In genomic region chr7:123768493-123768892, GRCh38 we compare ENCODE assay signal across 15 cellular contexts. TPM values are rescaled to one million over a fixed set of nuclear protein-coding genes. Genes with fewer than 3 reads are reported as not detected.
DNase-seq lines count a peak whose midpoint lies in the region; ATAC-seq, FAIRE-seq and TF ChIP-seq lines count a peak whose summit lies in the region.
"Had no signal": no experiment of that assay in that cellular context is flagged by ENCODE, and none has a peak within 500 bp of the region (broad histone marks: within the 10 kb centered on the region; RNA-seq: fewer than 3 reads in every experiment).

No MANE protein-coding gene starts in this region.

- H2AFZ ChIP-seq in GM23338, result peak overlapping the region; percentile 63; the same call in 1 of the 2 replicates
- H2AFZ ChIP-seq in K562 (ENCODE audit: low read depth, low read length), result peak overlapping the region; percentile 42; the same call in 1 of the 2 replicates
- no peak overlapping the region for H2AFZ ChIP-seq in HepG2 (ENCODE audit: low read length)

- TF ChIP-seq EP300 in K562 (IDR thresholded peaks at IDR 0.05; ENCODE audit: low read length), result no peak
- no peak for TF ChIP-seq EP300 in HepG2 (IDR thresholded peaks at IDR 0.05; ENCODE audit: low read depth in 2 of 2, low read length in 2 of 2)
- no peak for TF ChIP-seq EP300 in HepG2 (CRISPR knock-in tag; IDR thresholded peaks at IDR 0.05; ENCODE audit: borderline replicate concordance)

- no peak for FAIRE-seq in K562 (lab: Jason Lieb, UNC)
- FAIRE-seq in HepG2 (lab: Jason Lieb, UNC), result peak; percentile 8

- DNase-seq in GM23338 (ENCODE audit: low spot score) (no peak), K562 (ENCODE audit: extremely low read depth in 1 of 4, low spot score in 3 of 4) (no peak), HepG2 (ENCODE audit: low spot score) (no peak), spleen (no peak), DMS 273 treated with DMSO at 0.1 percent for 48 hours (lab: John Stamatoyannopoulos, UW) (no peak), head of caudate nucleus (no peak)
- DNase-seq: AML-193; CD4-positive, alpha-beta T cell; DND-41; GDM1; H7 had no signal

- no peak overlapping the region for H3K27ac Mint-ChIP-seq in GM23338
- H3K27ac Mint-ChIP-seq: CD4-positive, alpha-beta T cell; IgD-negative memory B cell had no signal

- H3K27me3 ChIP-seq in GM23338 (ENCODE audit: insufficient read depth) (no peaks in the 10 kb centered on the region), K562 (ENCODE audit: control insufficient read depth in 2 of 2, insufficient read depth in 2 of 2, low read length in 2 of 2) (no peaks in the 10 kb centered on the region), HepG2 (ENCODE audit: control insufficient read depth in 1 of 2, insufficient read depth in 2 of 2, low read length in 2 of 2) (no peaks in the 10 kb centered on the region; a peak in 1 of 5 replicates), spleen (replicated peaks in 1 of 7) (no peaks in the 10 kb centered on the region)
- H3K27me3 ChIP-seq: BLaER1 had no signal

- H3K9me2 ChIP-seq in GM23338 (ENCODE audit: insufficient read depth), result no peaks in the 10 kb centered on the region; the same call in 1 of the 2 replicates

- H3K36me3 ChIP-seq in GM23338 (ENCODE audit: insufficient read depth) (no peaks in the 10 kb centered on the region), K562 (ENCODE audit: control insufficient read depth, insufficient read depth, low read length) (no peaks in the 10 kb centered on the region), HepG2 (replicated peaks in 1 of 2; ENCODE audit: control insufficient read depth in 1 of 2, insufficient read depth in 2 of 2, low read length in 2 of 2) (no peaks in the 10 kb centered on the region), spleen (no peaks in the 10 kb centered on the region)
- H3K36me3 ChIP-seq: BLaER1 had no signal

- no peaks in the 10 kb centered on the region for H3K79me2 ChIP-seq in GM23338 (replicated peaks; ENCODE audit: insufficient read depth)
- no peaks in the 10 kb centered on the region for H3K79me2 ChIP-seq in K562 (ENCODE audit: control insufficient read depth, insufficient read depth, low read length)
- H3K79me2 ChIP-seq in HepG2 (ENCODE audit: insufficient read depth, low read length), result no peaks in the 10 kb centered on the region

- H3K4me3 Mint-ChIP-seq in GM23338, result no peak overlapping the region
- H3K4me3 Mint-ChIP-seq: CD4-positive, alpha-beta T cell; IgD-negative memory B cell had no signal

- ATAC-seq in GM23338, result no peak
- ATAC-seq in K562, result peak; percentile 60
- ATAC-seq in HepG2, result peak; percentile 37; the same call in 2 of the 3 replicates
- ATAC-seq in GM18520 (IDR thresholded peaks at IDR 0.05; ENCODE audit: unreplicated experiment), result no peak

- H3K27me3 Mint-ChIP-seq in GM23338 (ENCODE audit: insufficient read depth, low read depth, poor library complexity), result no peaks in the 10 kb centered on the region
- H3K27me3 Mint-ChIP-seq: IgD-negative memory B cell had no signal

- no peak for TF ChIP-seq RAD21 in K562 (CRISPR knock-in tag; conservative IDR thresholded peaks at IDR 0.05 in 1 of 2, IDR thresholded peaks at IDR 0.05 in 1 of 2)
- TF ChIP-seq RAD21 in HepG2 (CRISPR knock-in tag; IDR thresholded peaks at IDR 0.05), result no peak

- no peak overlapping the region for H3K9ac ChIP-seq in K562 (ENCODE audit: insufficient read depth in 1 of 2, low read depth in 2 of 2, low read length in 2 of 2)
- no peak overlapping the region for H3K9ac ChIP-seq in HepG2 (ENCODE audit: insufficient read depth, low read depth, low read length)
- H3K9ac ChIP-seq: BLaER1, KMS-11 had no signal

- POLR2A ChIA-PET in K562 (lab: Yijun Ruan, JAX), result no interaction called here
- POLR2A ChIA-PET in HepG2 (lab: Yijun Ruan, JAX), result interaction anchor here (4.0 kb wide), 1 partner anchor 20 kb away, joined by 25 read pairs; the partner anchor contains the start of gene WASL

- no peaks in the 10 kb centered on the region for H3K9me1 ChIP-seq in K562 (ENCODE audit: control insufficient read depth, insufficient read depth, low read length)

- H3K27ac ChIP-seq in GM23338 (ENCODE audit: low read depth), result no peak overlapping the region
- no peak overlapping the region for H3K27ac ChIP-seq in K562 (ENCODE audit: extremely low read depth, low read depth, low read length)
- no peak overlapping the region for H3K27ac ChIP-seq in HepG2 (ENCODE audit: extremely low read length, insufficient read depth, low read length)
- H3K27ac ChIP-seq in spleen, result peak overlapping the region in 5 of 8 donors; percentile 55 to 65 (median 58)
- H3K27ac ChIP-seq: BLaER1, KMS-11 had no signal

- TF ChIP-seq CTCF in GM23338 (conservative IDR thresholded peaks at IDR 0.05; ENCODE audit: low read depth in 2 of 2) (no peak), K562 (IDR thresholded peaks at IDR 0.05 in 2 of 3, conservative IDR thresholded peaks at IDR 0.05 in 1 of 3; ENCODE audit: insufficient read depth in 2 of 3, low read depth in 1 of 3, low read length in 3 of 3) (no peak), HepG2 (CRISPR knock-in tag; IDR thresholded peaks at IDR 0.05) (no peak), spleen (IDR thresholded peaks at IDR 0.05 in 8 of 11, conservative IDR thresholded peaks at IDR 0.05 in 3 of 11) (no peak)

- no peak overlapping the region for H3K4me2 ChIP-seq in GM23338
- H3K4me2 ChIP-seq in K562 (ENCODE audit: insufficient read depth, low read length), result 0 out of 2 replicates have a peak overlapping the region, but pooled peaks have one; percentile 2
- no peak overlapping the region for H3K4me2 ChIP-seq in HepG2 (ENCODE audit: low read depth, low read length)
- H3K4me2 ChIP-seq: BLaER1, KMS-11 had no signal

- WGBS in K562 (ENCODE audit: insufficient coverage, low coverage, missing lambda C conversion rate), result 9% methylated on average over 3 of the region's 3 CpGs
- WGBS in HepG2 (ENCODE audit: low lambda C conversion rate), result 29% methylated on average over 3 of the region's 3 CpGs
- 89 to 97% (median 95%) methylated on average over 3 of the region's 3 CpGs for WGBS in spleen, 5 donors

- peaks cover 4% of the 10 kb centered on the region; the same call in 1 of the 3 replicates for H3K9me3 Mint-ChIP-seq in GM23338
- H3K9me3 Mint-ChIP-seq: CD4-positive, alpha-beta T cell; IgD-negative memory B cell had no signal

- no peaks in the 10 kb centered on the region for H3K9me3 ChIP-seq in K562 (replicated peaks; ENCODE audit: control insufficient read depth, insufficient read depth, low read depth, low read length)
- no peaks in the 10 kb centered on the region for H3K9me3 ChIP-seq in HepG2 (ENCODE audit: low read length)
- H3K9me3 ChIP-seq in spleen, result peaks cover 0 to under 1% (median 0%) of the 10 kb centered on the region in 8 donors

- in situ Hi-C loops in K562 (cut with MboI), result no loop called here
- in situ Hi-C loops in HepG2 (cut with HindIII; ENCODE audit: extremely low pct_ligation_motif_present, low pct_unique_long_range_greater_than_20kb), result no loop called here

- H3K4me1 ChIP-seq in GM23338 (ENCODE audit: insufficient read depth), result peaks cover 44% of the 10 kb centered on the region
- H3K4me1 ChIP-seq in K562 (replicated peaks in 1 of 2; ENCODE audit: control insufficient read depth in 2 of 2, insufficient read depth in 2 of 2, low read length in 2 of 2), result 0 out of 5 replicates have a peak, but pooled peaks cover 0 to 4% of the 10 kb centered on the region in 2 experiments
- H3K4me1 ChIP-seq in HepG2 (ENCODE audit: insufficient read depth, low read length), result peaks cover 20% of the 10 kb centered on the region
- peaks cover 0 to 4% (median 0%) of the 10 kb centered on the region in 6 donors for H3K4me1 ChIP-seq in spleen
- H3K4me1 ChIP-seq: BLaER1 had no signal

- no peaks in the 10 kb centered on the region for H3F3A ChIP-seq in GM23338 (replicated peaks; ENCODE audit: low read depth)

- no TSS peak for BruUV-seq in K562 (replicated peaks; lab: Mats Ljungman, UMichigan)
- BruUV-seq in HepG2 (replicated peaks; lab: Mats Ljungman, UMichigan), result no TSS peak

- CTCF ChIA-PET in K562 (lab: Yijun Ruan, JAX; ENCODE audit: low intra/inter-chr PET ratio) (no interaction called here), HepG2 (lab: Yijun Ruan, JAX; ENCODE audit: low intra/inter-chr PET ratio, low total read pairs) (no interaction called here)

- no peaks in the 10 kb centered on the region; the same call in 2 of the 3 replicates for H3K36me3 Mint-ChIP-seq in GM23338 (ENCODE audit: low read depth)
- H3K36me3 Mint-ChIP-seq: IgD-negative memory B cell had no signal

- H3K4me3 ChIP-seq in GM23338 (no peak overlapping the region), K562 (no peak overlapping the region), HepG2 (replicated peaks in 1 of 3; ENCODE audit: insufficient read depth in 1 of 3, low read depth in 2 of 3, low read length in 3 of 3) (no peak overlapping the region), spleen (no peak overlapping the region)
- H3K4me3 ChIP-seq: BLaER1 had no signal

- no peak for TF ChIP-seq POLR2A in K562 (conservative IDR thresholded peaks at IDR 0.05)
- no peak for TF ChIP-seq POLR2A in HepG2 (IDR thresholded peaks at IDR 0.05; ENCODE audit: insufficient read depth in 1 of 2, low read depth in 2 of 2, low read length in 2 of 2)
- TF ChIP-seq POLR2A in spleen (IDR thresholded peaks at IDR 0.05), result no peak

- H3K4me1 Mint-ChIP-seq in GM23338, result peaks cover 12% of the 10 kb centered on the region

- H4K20me1 ChIP-seq in GM23338 (replicated peaks; ENCODE audit: insufficient read depth) (no peaks in the 10 kb centered on the region), K562 (replicated peaks; ENCODE audit: control insufficient read depth, insufficient read depth, low read length) (no peaks in the 10 kb centered on the region), HepG2 (ENCODE audit: insufficient read depth, low read length) (no peaks in the 10 kb centered on the region)
- H4K20me1 ChIP-seq: BLaER1 had no signal

- intact Hi-C loops in K562 (cut with micrococcal nuclease) (no loop called here), HepG2 (cut with micrococcal nuclease; ENCODE audit: unreplicated experiment) (no loop called here), spleen (cut with DNase I; ENCODE audit: low total_unique reads) (no loop called here), head of caudate nucleus (cut with DNase I) (no loop called here)

RNA-seq across cellular contexts. Expression of gene WASL, which starts 19.7 kb away (rescaled TPM):
- 45.3 and 57.0 TPM in 2 replicates for total RNA-seq in GM23338 (2014; rRNA removed; shearing (Covaris generic))
- polyA plus RNA-seq in GM23338 (2016; fragmentation: Nextera tagmentation; extraction: Ambion mirVana), result 35.6 and 36.4 TPM in 2 replicates
- total RNA-seq in K562 (2011; cell fraction: chromatin; rRNA removed; ENCODE audit: low replicate concordance), result 10.9 and 28.5 TPM in 2 replicates
- 10.0 and 12.2 TPM in 2 replicates for total RNA-seq in K562 (2011; cell fraction: nucleolus; rRNA removed)
- total RNA-seq in K562 (2011; cell fraction: nucleoplasm; rRNA removed), result 19.1 and 41.4 TPM in 2 replicates
- total RNA-seq in K562 (2014; rRNA removed), result 4.1 and 5.9 TPM in 2 replicates
- total RNA-seq in K562 (2014; rRNA removed; fragmentation: Illumina TruSeq; extraction: Trizol), result 9.6 and 9.9 TPM in 2 replicates
- total RNA-seq in K562 (2015; rRNA removed; fragmentation: Illumina TruSeq; extraction: Trizol), result 8.5 and 8.7 TPM in 2 replicates
- total RNA-seq in K562 (2021), result 12.9 and 13.9 TPM in 2 replicates
- polyA plus RNA-seq in K562 (2011; rRNA removed), result 5.6 and 8.3 TPM in 2 replicates
- 2.0 and 2.8 TPM in 2 replicates for polyA plus RNA-seq in K562 (2011; cell fraction: cytosol; rRNA removed)
- 10.4 and 11.6 TPM in 2 replicates for polyA plus RNA-seq in K562 (2011; cell fraction: nucleus; rRNA removed)
- polyA plus RNA-seq in K562 (2012), result 8.4 and 12.5 TPM in 2 replicates
- 10.2 and 10.9 TPM in 2 replicates for polyA plus RNA-seq in K562 (2014; fragmentation: Illumina TruSeq; extraction: Trizol)
- 1 to 10 TPM; 3.2 to 4.4 TPM for polyA plus RNA-seq in K562 (2014; fragmentation: Nextera tagmentation; extraction: Ambion mirVana)
- 6.6 and 8.1 TPM in 2 replicates for polyA plus RNA-seq in K562 (2014; rRNA removed)
- 7.6 and 9.3 TPM in 2 replicates for polyA minus RNA-seq in K562 (2011; rRNA and poly(A)+ RNA removed)
- polyA minus RNA-seq in K562 (2011; cell fraction: cytosol; rRNA and poly(A)+ RNA removed), result 4.5 and 6.2 TPM in 2 replicates
- 29.4 and 36.2 TPM in 2 replicates for polyA minus RNA-seq in K562 (2011; cell fraction: nucleus; rRNA and poly(A)+ RNA removed)
- total RNA-seq in HepG2 (2016; rRNA removed; fragmentation: Illumina TruSeq; extraction: Trizol), result 12.8 and 18.7 TPM in 2 replicates
- total RNA-seq in HepG2 (2016; cell fraction: cytosol; rRNA removed; fragmentation: Illumina TruSeq; extraction: Trizol; ENCODE audit: low read depth), result 3.0 and 3.2 TPM in 2 replicates
- total RNA-seq in HepG2 (2016; cell fraction: insoluble cytoplasmic fraction; rRNA removed; fragmentation: Illumina TruSeq; extraction: Trizol), result 13.0 and 16.0 TPM in 2 replicates
- 15.3 and 16.6 TPM in 2 replicates for total RNA-seq in HepG2 (2016; cell fraction: membrane; rRNA removed; fragmentation: Illumina TruSeq; extraction: Trizol)
- total RNA-seq in HepG2 (2016; cell fraction: nucleus; rRNA removed; fragmentation: Illumina TruSeq; extraction: Trizol), result 19.0 and 19.2 TPM in 2 replicates
- 7.4 and 7.9 TPM in 2 replicates for polyA plus RNA-seq in HepG2 (2011; rRNA removed)
- polyA plus RNA-seq in HepG2 (2011; cell fraction: cytosol; rRNA removed), result 3.5 and 5.6 TPM in 2 replicates
- 5.9 and 6.1 TPM in 2 replicates for polyA plus RNA-seq in HepG2 (2011; cell fraction: nucleus; rRNA removed)
- 16.9 and 18.9 TPM in 2 replicates for polyA plus RNA-seq in HepG2 (2012)
- 1.6 and 2.1 TPM in 2 replicates for polyA plus RNA-seq in HepG2 (2016; cell fraction: cytosol; fragmentation: Illumina TruSeq; extraction: Trizol; ENCODE audit: low read depth)
- polyA plus RNA-seq in HepG2 (2016; cell fraction: insoluble cytoplasmic fraction; fragmentation: Illumina TruSeq; extraction: Trizol; ENCODE audit: low read depth), result 22.0 and 25.2 TPM in 2 replicates
- polyA plus RNA-seq in HepG2 (2016; cell fraction: membrane; fragmentation: Illumina TruSeq; extraction: Trizol; ENCODE audit: low read depth), result 10.0 and 10.9 TPM in 2 replicates
- 14.1 and 14.5 TPM in 2 replicates for polyA plus RNA-seq in HepG2 (2016; cell fraction: nucleus; fragmentation: Illumina TruSeq; extraction: Trizol; ENCODE audit: insufficient read depth, low read depth)
- 5.6 and 8.7 TPM in 2 replicates for polyA minus RNA-seq in HepG2 (2011; rRNA and poly(A)+ RNA removed; ENCODE audit: low replicate concordance)
- 6.8 and 9.4 TPM in 2 replicates for polyA minus RNA-seq in HepG2 (2011; cell fraction: cytosol; rRNA and poly(A)+ RNA removed)
- polyA minus RNA-seq in HepG2 (2011; cell fraction: nucleus; rRNA and poly(A)+ RNA removed), result 30.8 and 37.2 TPM in 2 replicates
- total RNA-seq in spleen, result 10 to 100 TPM; 19.8 to 31.0 (median 28.8) TPM
- polyA plus RNA-seq in spleen, result 10 to 100 TPM in 1 of 3 donors, 1 to 10 TPM in 2; 5.3 to 12.6 (median 7.3) TPM

Comparison
In these comparisons a context has a peak if more than half of its experiments do, and no peak if none do; other contexts are left out.
1. ATAC-seq: peak in K562 (single experiment) and HepG2 (single experiment); none in GM23338 (single experiment) and GM18520 (single experiment).
2. H3K27ac ChIP-seq: peak in spleen (5 of 8); none in GM23338 (single experiment), K562 (single experiment) and HepG2 (single experiment).